Comparison of ENCODE assay signal across 1 cellular context in genomic region chr19:50486823-50487515, GRCh38.
TF ChIP-seq lines count a peak whose summit lies in the region.

No MANE protein-coding gene starts in this region.

TF ChIP-seq in endothelial cell of umbilical vein, 7 proteins besides CTCF, POLR2A, EP300 and RAD21 (continued from another document):
- TF ChIP-seq POLR2AphosphoS5 (IDR thresholded peaks at IDR 0.05; ENCODE audit: insufficient read depth, low read depth, low read length) (no peak), MAX (IDR thresholded peaks at IDR 0.05; ENCODE audit: insufficient read depth, insufficient read length) (no peak), EZH2 (IDR thresholded peaks at IDR 0.05; ENCODE audit: borderline replicate concordance, low read depth, low read length, severe bottlenecking) (no peak), JUN (IDR thresholded peaks at IDR 0.05; ENCODE audit: borderline replicate concordance, insufficient read depth, insufficient read length, low read depth) (no peak), GATA2 (IDR thresholded peaks at IDR 0.05; ENCODE audit: insufficient read depth, insufficient read length, low read depth, low read length) (no peak), MYC (IDR thresholded peaks at IDR 0.05; ENCODE audit: low read depth, low read length) (no peak)
